11 cellular contexts compared by ENCODE assay signal in genomic region chr6:144347447-144347758, GRCh38.
DNase-seq lines count a peak whose midpoint lies in the region; ATAC-seq and TF ChIP-seq lines count a peak whose summit lies in the region.
"Had no signal": no experiment of that assay in that cellular context is flagged by ENCODE, and none has a peak within 500 bp of the region (broad histone marks: within the 10 kb centered on the region; RNA-seq: fewer than 3 reads in every experiment).

No MANE protein-coding gene starts in this region.

- POLR2A ChIA-PET in activated CD4-positive, alpha-beta memory T cell treated with anti-CD3 and anti-CD28 coated beads for 36 hours (lab: Charles Lee) = interaction anchor here (1.2 kb wide), 1 partner anchor 16 kb away, joined by 5 read pairs; no protein-coding TSS in a partner anchor

- H3K4me3 Mint-ChIP-seq in activated CD4-positive, alpha-beta memory T cell treated with anti-CD3 and anti-CD28 coated beads for 36 hours = no peak overlapping the region

- peaks cover 0 to 55% of the 10 kb centered on the region in 2 donors for H3K4me1 ChIP-seq in right atrium auricular region
- H3K4me1 ChIP-seq in left lung = peaks cover 50 to 100% of the 10 kb centered on the region in 2 donors
- H3K4me1 ChIP-seq in upper lobe of left lung = peaks cover 74 to 83% (median 81%) of the 10 kb centered on the region in 4 donors

- H3K27me3 ChIP-seq in right atrium auricular region = no peaks in the 10 kb centered on the region
- no peaks in the 10 kb centered on the region for H3K27me3 ChIP-seq in left lung
- H3K27me3 ChIP-seq in upper lobe of left lung = no peaks in the 10 kb centered on the region

- H3K4me3 ChIP-seq in right atrium auricular region (no peak overlapping the region), left lung (no peak overlapping the region), upper lobe of left lung (no peak overlapping the region)

- in situ Hi-C loops in G401 (cut with HindIII; ENCODE audit: low sequenced_read_pairs) = no loop called here

- peaks cover 6% of the 10 kb centered on the region for H3K36me3 Mint-ChIP-seq in activated CD4-positive, alpha-beta memory T cell treated with anti-CD3 and anti-CD28 coated beads for 36 hours

- no peaks in the 10 kb centered on the region for H3K27me3 Mint-ChIP-seq in activated CD4-positive, alpha-beta memory T cell treated with anti-CD3 and anti-CD28 coated beads for 36 hours

- TF ChIP-seq CTCF in right atrium auricular region (IDR thresholded peaks at IDR 0.05) (no peak), left lung (IDR thresholded peaks at IDR 0.05) (no peak), upper lobe of left lung (IDR thresholded peaks at IDR 0.05) (no peak)

- no peak for TF ChIP-seq POLR2A in upper lobe of left lung (IDR thresholded peaks at IDR 0.05)

- H3K27ac ChIP-seq in right atrium auricular region = peak overlapping the region; percentile 10 to 11
- H3K27ac ChIP-seq in left lung = peak overlapping the region; percentile 28 to 80
- H3K27ac ChIP-seq in upper lobe of left lung = peak overlapping the region; percentile 22 to 73 (median 52)

- DNase-seq in right atrium auricular region (ENCODE audit: low spot score) = no peak
- no peak for DNase-seq in Right ventricle myocardium superior
- DNase-seq in activated CD4-positive, alpha-beta memory T cell treated with anti-CD3 and anti-CD28 coated beads for 36 hours = no peak
- DNase-seq in left lung = no peak
- no peak for DNase-seq in upper lobe of left lung
- DNase-seq in G401 (ENCODE audit: low spot score) = no peak
- DNase-seq in DMS153 (lab: John Stamatoyannopoulos, UW) = no peak
- DNase-seq in AG20443 (ENCODE audit: low spot score) = no peak
- DNase-seq: DMS 273 treated with DMSO at 0.1 percent for 48 hours, NCI-H2081, substantia nigra had no signal

- peaks cover 80% of the 10 kb centered on the region for H3K4me1 Mint-ChIP-seq in activated CD4-positive, alpha-beta memory T cell treated with anti-CD3 and anti-CD28 coated beads for 36 hours (ENCODE audit: low read depth)

- peak overlapping the region; percentile 68 for H3K27ac Mint-ChIP-seq in activated CD4-positive, alpha-beta memory T cell treated with anti-CD3 and anti-CD28 coated beads for 36 hours

- no peak for TF ChIP-seq EP300 in upper lobe of left lung (IDR thresholded peaks at IDR 0.05)

- ATAC-seq in Right ventricle myocardium superior (ENCODE audit: poor library complexity) = no peak
- ATAC-seq in left lung = no peak
- peak in 1 of 2 donors; percentile 3 for ATAC-seq in upper lobe of left lung (ENCODE audit: low FRiP score in 2 of 2)

- CTCF ChIA-PET in activated CD4-positive, alpha-beta memory T cell treated with anti-CD3 and anti-CD28 coated beads for 36 hours (lab: Charles Lee) = interaction anchor here (1.3 kb wide), 1 partner anchor 13 kb away, joined by 5 read pairs; no protein-coding TSS in a partner anchor

- no peaks in the 10 kb centered on the region for H3K9me3 Mint-ChIP-seq in activated CD4-positive, alpha-beta memory T cell treated with anti-CD3 and anti-CD28 coated beads for 36 hours

- H3K9me3 ChIP-seq in right atrium auricular region = no peaks in the 10 kb centered on the region
- H3K9me3 ChIP-seq in left lung = no peaks in the 10 kb centered on the region
- no peaks in the 10 kb centered on the region for H3K9me3 ChIP-seq in upper lobe of left lung

- no peaks in the 10 kb centered on the region for H3K36me3 ChIP-seq in right atrium auricular region
- H3K36me3 ChIP-seq in left lung = no peaks in the 10 kb centered on the region
- no peaks in the 10 kb centered on the region for H3K36me3 ChIP-seq in upper lobe of left lung

- intact Hi-C loops in Right ventricle myocardium superior (cut with DNase I) (no loop called here), left lung (cut with DNase I) (no loop called here)
- intact Hi-C loops in activated CD4-positive, alpha-beta memory T cell treated with anti-CD3 and anti-CD28 coated beads for 36 hours (cut with micrococcal nuclease) = loop anchor here (10.0 kb wide), 3 partner anchors 667 to 1403 kb away; partner anchors contain the start of gene HIVEP2
